ENCODE assay signal across 8 cellular contexts in genomic region chr10:3886666-3887251, GRCh38.
DNase-seq lines count a peak whose midpoint lies in the region; ATAC-seq and TF ChIP-seq lines count a peak whose summit lies in the region.

No MANE protein-coding gene starts in this region.

- no peaks in the 10 kb centered on the region for H3K27me3 Mint-ChIP-seq in activated CD8-positive, alpha-beta T cell treated with anti-CD3 and anti-CD28 coated beads for 36 hours
- H3K27me3 Mint-ChIP-seq in activated CD8-positive, alpha-beta T cell treated with anti-CD3 and anti-CD28 coated beads, Interleukin-2, amount 10 ng/mL, durations not matched to agents 7 days and 5 days (ENCODE audit: low read depth) = no peaks in the 10 kb centered on the region

- no peak for DNase-seq in activated CD8-positive, alpha-beta T cell treated with anti-CD3 and anti-CD28 coated beads for 36 hours
- DNase-seq in activated CD8-positive, alpha-beta T cell treated with anti-CD3 and anti-CD28 coated beads, Interleukin-2, amount 10 ng/mL, durations not matched to agents 7 days and 5 days = no peak
- DNase-seq in body of pancreas (peak; percentile 64 to 87 (median 72)), left lung (no peak), transverse colon (no peak), NCI-H2171 treated with DMSO at 0.1 percent for 48 hours (lab: John Stamatoyannopoulos, UW) (no peak), epidermal melanocyte (ENCODE audit: insufficient read length, low spot score) (no peak)

- no peaks in the 10 kb centered on the region for H3K27me3 ChIP-seq in body of pancreas
- H3K27me3 ChIP-seq in left lung = no peaks in the 10 kb centered on the region
- no peaks in the 10 kb centered on the region for H3K27me3 ChIP-seq in transverse colon

- in situ Hi-C loops in transverse colon (cut with MboI; ENCODE audit: low pct_ligation_motif_present in 1 of 4, low pct_unique_long_range_greater_than_20kb in 1 of 4, low sequenced_read_pairs in 3 of 4) = no loop called here

- ATAC-seq in activated CD8-positive, alpha-beta T cell treated with anti-CD3 and anti-CD28 coated beads for 36 hours = peak; percentile 9
- ATAC-seq in activated CD8-positive, alpha-beta T cell treated with anti-CD3 and anti-CD28 coated beads, Interleukin-2, amount 10 ng/mL, durations not matched to agents 7 days and 5 days = no peak
- ATAC-seq in body of pancreas (peak; percentile 91), left lung (peak; percentile 78), HG02642 (IDR thresholded peaks at IDR 0.05; ENCODE audit: poor library complexity, unreplicated experiment) (no peak)

- H3K36me3 Mint-ChIP-seq in activated CD8-positive, alpha-beta T cell treated with anti-CD3 and anti-CD28 coated beads for 36 hours (ENCODE audit: low read depth) = no peaks in the 10 kb centered on the region
- H3K36me3 Mint-ChIP-seq in activated CD8-positive, alpha-beta T cell treated with anti-CD3 and anti-CD28 coated beads, Interleukin-2, amount 10 ng/mL, durations not matched to agents 7 days and 5 days (ENCODE audit: low read depth) = peaks cover 3% of the 10 kb centered on the region

- H3K27ac Mint-ChIP-seq in activated CD8-positive, alpha-beta T cell treated with anti-CD3 and anti-CD28 coated beads for 36 hours = peak overlapping the region; percentile 85
- no peak overlapping the region for H3K27ac Mint-ChIP-seq in activated CD8-positive, alpha-beta T cell treated with anti-CD3 and anti-CD28 coated beads, Interleukin-2, amount 10 ng/mL, durations not matched to agents 7 days and 5 days

- H3K9me3 ChIP-seq in body of pancreas (no peaks in the 10 kb centered on the region), left lung (no peaks in the 10 kb centered on the region), transverse colon (no peaks in the 10 kb centered on the region)

- H3K27ac ChIP-seq in body of pancreas = peak overlapping the region; percentile 83 to 94 (median 88)
- H3K27ac ChIP-seq in left lung = peak overlapping the region; percentile 51 to 80
- peak overlapping the region; percentile 79 to 84 (median 82) for H3K27ac ChIP-seq in transverse colon

- H3K4me1 Mint-ChIP-seq in activated CD8-positive, alpha-beta T cell treated with anti-CD3 and anti-CD28 coated beads for 36 hours (ENCODE audit: low read depth) = peaks cover 26% of the 10 kb centered on the region
- H3K4me1 Mint-ChIP-seq in activated CD8-positive, alpha-beta T cell treated with anti-CD3 and anti-CD28 coated beads, Interleukin-2, amount 10 ng/mL, durations not matched to agents 7 days and 5 days (ENCODE audit: low read depth) = peaks cover 17% of the 10 kb centered on the region

- CTCF ChIA-PET in activated CD8-positive, alpha-beta T cell treated with anti-CD3 and anti-CD28 coated beads for 36 hours (lab: Charles Lee) = no interaction called here
- CTCF ChIA-PET in activated CD8-positive, alpha-beta T cell treated with anti-CD3 and anti-CD28 coated beads, Interleukin-2, amount 10 ng/mL, durations not matched to agents 7 days and 5 days (lab: Charles Lee) = interaction anchor here (1.6 kb wide), 1 partner anchor 20 kb away, joined by 3 read pairs; no protein-coding TSS in a partner anchor

- POLR2A ChIA-PET in activated CD8-positive, alpha-beta T cell treated with anti-CD3 and anti-CD28 coated beads for 36 hours (lab: Charles Lee) = interaction anchor here (0.6 to 1.0 kb wide), 3 partner anchors 48 to 644 kb away, joined by 3 to 4 read pairs (median 3); partner anchors contain the start of gene KLF6
- POLR2A ChIA-PET in activated CD8-positive, alpha-beta T cell treated with anti-CD3 and anti-CD28 coated beads, Interleukin-2, amount 10 ng/mL, durations not matched to agents 7 days and 5 days (lab: Charles Lee) = interaction anchor here (1.5 to 7.9 kb wide), 2 partner anchors 11 to 103 kb away, joined by 4 to 67 read pairs; partner anchors contain the start of gene KLF6

- peak in 2 of 3 donors; percentile 35 to 52 for TF ChIP-seq POLR2A in body of pancreas (IDR thresholded peaks at IDR 0.05)
- peak; percentile 14 for TF ChIP-seq POLR2A in transverse colon (IDR thresholded peaks at IDR 0.05)

- peaks cover 5% of the 10 kb centered on the region for H3K9me3 Mint-ChIP-seq in activated CD8-positive, alpha-beta T cell treated with anti-CD3 and anti-CD28 coated beads for 36 hours
- H3K9me3 Mint-ChIP-seq in activated CD8-positive, alpha-beta T cell treated with anti-CD3 and anti-CD28 coated beads, Interleukin-2, amount 10 ng/mL, durations not matched to agents 7 days and 5 days (ENCODE audit: insufficient read depth) = peaks cover 7% of the 10 kb centered on the region

- TF ChIP-seq EP300 in transverse colon (IDR thresholded peaks at IDR 0.05; ENCODE audit: low read depth) = no peak

- H3K4me1 ChIP-seq in body of pancreas = peaks cover 36% of the 10 kb centered on the region
- peaks cover 11 to 20% of the 10 kb centered on the region in 2 donors for H3K4me1 ChIP-seq in left lung
- H3K4me1 ChIP-seq in transverse colon = peaks cover 8 to 25% (median 14%) of the 10 kb centered on the region in 4 donors

- intact Hi-C loops in activated CD8-positive, alpha-beta T cell treated with anti-CD3 and anti-CD28 coated beads for 36 hours (cut with micrococcal nuclease) = no loop called here
- intact Hi-C loops in body of pancreas (cut with DNase I) = no loop called here
- intact Hi-C loops in left lung (cut with DNase I) = no loop called here
- intact Hi-C loops in transverse colon (cut with DNase I; ENCODE audit: low total_unique reads) = no loop called here

- no peak overlapping the region for H3K4me3 ChIP-seq in body of pancreas
- no peak overlapping the region for H3K4me3 ChIP-seq in left lung
- no peak overlapping the region for H3K4me3 ChIP-seq in transverse colon

- TF ChIP-seq CTCF in activated CD8-positive, alpha-beta T cell treated with anti-CD3 and anti-CD28 coated beads for 36 hours (IDR thresholded peaks at IDR 0.05) = no peak
- no peak for TF ChIP-seq CTCF in body of pancreas (IDR thresholded peaks at IDR 0.05)
- TF ChIP-seq CTCF in left lung (IDR thresholded peaks at IDR 0.05) = no peak
- no peak for TF ChIP-seq CTCF in transverse colon (IDR thresholded peaks at IDR 0.05)

- WGBS in body of pancreas, 2 donors = 10 to 18% methylated on average over 11 of the region's 11 CpGs
- WGBS in transverse colon (ENCODE audit: low coverage in 1 of 2), 2 donors = 32% methylated on average over 9 to 11 of the region's 11 CpGs

- H3K36me3 ChIP-seq in body of pancreas (replicated peaks in 1 of 2; ENCODE audit: insufficient read depth in 1 of 2, low read depth in 2 of 2) = no peaks in the 10 kb centered on the region
- no peaks in the 10 kb centered on the region for H3K36me3 ChIP-seq in left lung
- H3K36me3 ChIP-seq in transverse colon = no peaks in the 10 kb centered on the region

- no peak overlapping the region for H3K4me3 Mint-ChIP-seq in activated CD8-positive, alpha-beta T cell treated with anti-CD3 and anti-CD28 coated beads for 36 hours
- H3K4me3 Mint-ChIP-seq in activated CD8-positive, alpha-beta T cell treated with anti-CD3 and anti-CD28 coated beads, Interleukin-2, amount 10 ng/mL, durations not matched to agents 7 days and 5 days = no peak overlapping the region

Comparison
In these comparisons a context has a peak if more than half of its experiments do, and no peak if none do; other contexts are left out.
1. ATAC-seq: peak in activated CD8-positive, alpha-beta T cell treated with anti-CD3 and anti-CD28 coated beads for 36 hours (single experiment), body of pancreas (single experiment) and left lung (single experiment); none in activated CD8-positive, alpha-beta T cell treated with anti-CD3 and anti-CD28 coated beads, Interleukin-2, amount 10 ng/mL, durations not matched to agents 7 days and 5 days (single experiment) and HG02642 (single experiment).
2. DNase-seq: peak in body of pancreas (4 of 4); none in activated CD8-positive, alpha-beta T cell treated with anti-CD3 and anti-CD28 coated beads for 36 hours (single experiment), activated CD8-positive, alpha-beta T cell treated with anti-CD3 and anti-CD28 coated beads, Interleukin-2, amount 10 ng/mL, durations not matched to agents 7 days and 5 days (single experiment), left lung (0 of 2), transverse colon (single experiment), NCI-H2171 treated with DMSO at 0.1 percent for 48 hours (single experiment) and epidermal melanocyte (single experiment).
3. Peak in every context shown above with its lines, with median percentiles within 50 percentile points of each other: H3K27ac ChIP-seq.